ENCODE assay signal across 12 cellular contexts in genomic region chr18:38611036-38611964, GRCh38.
DNase-seq lines count a peak whose midpoint lies in the region; ATAC-seq, FAIRE-seq and TF ChIP-seq lines count a peak whose summit lies in the region.
"Had no signal": no experiment of that assay in that cellular context is flagged by ENCODE, and none has a peak within 500 bp of the region (broad histone marks: within the 10 kb centered on the region; RNA-seq: fewer than 3 reads in every experiment).

No MANE protein-coding gene starts in this region.

- no peaks in the 10 kb centered on the region for H4K20me1 ChIP-seq in mammary epithelial cell (ENCODE audit: insufficient read depth, low read length)

- BruUV-seq in mammary epithelial cell (replicated peaks; lab: Mats Ljungman, UMichigan) = no TSS peak

- H3K9me3 ChIP-seq in mammary epithelial cell (replicated peaks; ENCODE audit: insufficient read depth, low read length) = no peaks in the 10 kb centered on the region
- no peaks in the 10 kb centered on the region for H3K9me3 ChIP-seq in BE2C
- no peaks in the 10 kb centered on the region for H3K9me3 ChIP-seq in kidney (ENCODE audit: control insufficient read depth in 1 of 2, low read length in 2 of 2)
- H3K9me3 ChIP-seq: neutrophil had no signal

- TF ChIP-seq CTCF in GM06990 (IDR thresholded peaks at IDR 0.05; ENCODE audit: insufficient read depth, low read length, poor library complexity, severe bottlenecking) (no peak), mammary epithelial cell (conservative IDR thresholded peaks at IDR 0.05 in 1 of 2, IDR thresholded peaks at IDR 0.05 in 1 of 2; ENCODE audit: extremely low read depth in 1 of 2, insufficient read depth in 1 of 2, low read depth in 1 of 2, low read length in 2 of 2) (no peak), foreskin fibroblast (IDR thresholded peaks at IDR 0.05; ENCODE audit: low read depth, low read length) (no peak), BE2C (IDR thresholded peaks at IDR 0.05; ENCODE audit: low read depth, low read length) (no peak), kidney (IDR thresholded peaks at IDR 0.05; ENCODE audit: borderline replicate concordance, extremely low read depth, insufficient read depth) (no peak)

- ATAC-seq in GM19035 (IDR thresholded peaks at IDR 0.05; ENCODE audit: unreplicated experiment) (peak; percentile 84), HG02884 (IDR thresholded peaks at IDR 0.05; ENCODE audit: unreplicated experiment) (peak; percentile 68)
- ATAC-seq: SK-N-SH treated with all-trans-retinoic acid at 6 μM for 48 hours had no signal

- DNase-seq in GM06990 (ENCODE audit: extremely low read depth, insufficient read length) (peak; percentile 69), NCI-H2171 (lab: John Stamatoyannopoulos, UW) (peak; percentile 51), mammary epithelial cell (no peak), foreskin fibroblast (no peak), BE2C (no peak), kidney (no peak)
- DNase-seq: Kasumi-1 had no signal

- CTCF ChIA-PET in mammary epithelial cell (lab: Charles Lee; ENCODE audit: low non-redundant PET) = no interaction called here

- no peaks in the 10 kb centered on the region for H3K79me2 ChIP-seq in mammary epithelial cell (ENCODE audit: insufficient read depth, low read length)

- H3K27me3 ChIP-seq in GM06990 (replicated peaks; ENCODE audit: control insufficient read depth, insufficient read depth, low read length) = no peaks in the 10 kb centered on the region
- H3K27me3 ChIP-seq in mammary epithelial cell (ENCODE audit: insufficient read depth, low read length) = no peaks in the 10 kb centered on the region
- no peaks in the 10 kb centered on the region for H3K27me3 ChIP-seq in BE2C
- H3K27me3 ChIP-seq: neutrophil had no signal

- H3K4me1 ChIP-seq in mammary epithelial cell (ENCODE audit: insufficient read depth, low read length) (no peaks in the 10 kb centered on the region), BE2C (no peaks in the 10 kb centered on the region), kidney (ENCODE audit: control insufficient read depth in 1 of 2, insufficient read depth in 1 of 2, low read depth in 1 of 2, low read length in 2 of 2) (no peaks in the 10 kb centered on the region)

- WGBS in mammary epithelial cell (ENCODE audit: low coverage, missing lambda C conversion rate) = 88% methylated on average over 8 of the region's 9 CpGs

- in situ Hi-C loops in mammary epithelial cell (cut with MboI; ENCODE audit: low sequenced_read_pairs in 2 of 2) = no loop called here

- no peak overlapping the region for H3K4me3 ChIP-seq in GM06990 (replicated peaks; ENCODE audit: low read depth, low read length)
- H3K4me3 ChIP-seq in mammary epithelial cell (replicated peaks in 1 of 3; ENCODE audit: insufficient read depth in 1 of 3, low read depth in 2 of 3, low read length in 3 of 3) = no peak overlapping the region
- no peak overlapping the region for H3K4me3 ChIP-seq in foreskin fibroblast (ENCODE audit: low read depth in 1 of 2, low read length in 2 of 2)
- H3K4me3 ChIP-seq in BE2C (ENCODE audit: low read depth, low read length) = no peak overlapping the region
- no peak overlapping the region for H3K4me3 ChIP-seq in kidney (ENCODE audit: low read length in 2 of 2)

- dilution Hi-C loops in mammary epithelial cell (cut with HindIII; ENCODE audit: low sequenced_read_pairs) = no loop called here

- no peak for FAIRE-seq in kidney (lab: Jason Lieb, UNC)
- FAIRE-seq: astrocyte had no signal

- H3K4me2 ChIP-seq in mammary epithelial cell (ENCODE audit: insufficient read depth, low read depth, low read length) = no peak overlapping the region

- H3K27ac ChIP-seq in mammary epithelial cell (ENCODE audit: insufficient read depth, low read depth, low read length) (no peak overlapping the region), kidney (ENCODE audit: low read depth in 2 of 2, low read length in 2 of 2) (no peak overlapping the region)
- H3K27ac ChIP-seq: neutrophil had no signal

- H3K9ac ChIP-seq in mammary epithelial cell (ENCODE audit: insufficient read depth, low read length) = no peak overlapping the region
- no peak overlapping the region for H3K9ac ChIP-seq in kidney (ENCODE audit: low read length in 2 of 2)

- intact Hi-C loops in mammary epithelial cell (cut with micrococcal nuclease) = no loop called here
- intact Hi-C loops in kidney (cut with DNase I) = no loop called here

- no peak overlapping the region for H2AFZ ChIP-seq in mammary epithelial cell (ENCODE audit: low read depth, low read length)

- H3K36me3 ChIP-seq in GM06990 (ENCODE audit: control insufficient read depth, insufficient read depth, low read length) (no peaks in the 10 kb centered on the region), mammary epithelial cell (ENCODE audit: insufficient read depth, low read length) (no peaks in the 10 kb centered on the region), BE2C (no peaks in the 10 kb centered on the region), kidney (ENCODE audit: control insufficient read depth in 1 of 2, insufficient read depth in 2 of 2, low read length in 2 of 2) (no peaks in the 10 kb centered on the region)
- H3K36me3 ChIP-seq: neutrophil had no signal

Comparison
In these comparisons a context has a peak if more than half of its experiments do, and no peak if none do; other contexts are left out.
1. DNase-seq: peak in GM06990 (single experiment) and NCI-H2171 (single experiment); none in mammary epithelial cell (single experiment), foreskin fibroblast (0 of 2), BE2C (single experiment) and kidney (single experiment).